1 cellular context compared by ENCODE assay signal in genomic region chr22:44050766-44051747, GRCh38.
TF ChIP-seq lines count a peak whose summit lies in the region.

No MANE protein-coding gene starts in this region.

TF ChIP-seq in GM12878, 131 proteins besides CTCF, POLR2A, EP300 and RAD21:
- TF ChIP-seq MEF2A (IDR thresholded peaks at IDR 0.05; ENCODE audit: insufficient read depth, low read depth, low read length) (no peak), NFXL1 (IDR thresholded peaks at IDR 0.05; ENCODE audit: borderline replicate concordance) (no peak), BACH1 (IDR thresholded peaks at IDR 0.05; ENCODE audit: borderline replicate concordance) (no peak), RAD51 (IDR thresholded peaks at IDR 0.05) (no peak), NR2C1 (IDR thresholded peaks at IDR 0.05) (no peak), SREBF1 (IDR thresholded peaks at IDR 0.05; ENCODE audit: low read length) (no peak)
